ENCODE assay signal across 1 cellular context in the genomic region with DNA sequence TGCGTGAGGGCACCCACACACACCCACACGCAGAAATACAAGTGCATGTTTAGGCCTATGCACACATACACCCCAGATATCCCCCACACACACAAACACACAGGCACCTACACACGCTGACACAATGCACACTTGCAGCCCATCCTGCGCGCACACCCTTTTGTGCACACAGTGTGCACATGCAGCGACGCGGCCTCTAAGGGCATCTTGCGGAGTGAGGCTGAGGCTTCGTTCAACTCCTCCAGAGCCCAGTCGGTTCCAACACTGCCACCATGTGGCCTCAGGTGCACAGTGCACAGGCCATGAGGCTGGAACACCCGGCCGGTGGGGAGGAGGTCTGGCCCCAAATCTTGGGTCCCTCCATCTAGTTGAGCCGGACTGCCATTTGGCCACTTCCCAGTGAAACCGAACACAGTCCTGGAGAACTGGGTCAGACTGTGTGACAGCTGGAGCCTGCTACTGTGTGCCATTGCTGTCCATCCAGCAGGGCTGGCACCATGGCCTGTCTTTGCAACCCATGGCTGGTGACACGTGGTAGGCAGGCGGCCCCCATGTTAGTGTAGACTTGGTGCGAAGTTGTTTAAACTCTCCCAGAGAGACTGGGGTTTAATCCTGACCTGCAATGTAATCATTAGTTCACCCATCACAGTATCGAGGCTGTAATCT.
TF ChIP-seq lines count a peak whose summit lies in the region.

No MANE protein-coding gene starts in this region.

TF ChIP-seq in HepG2, 621 proteins besides CTCF, POLR2A, EP300 and RAD21 (continued from another document and continues in another):
- TF ChIP-seq, protein P1, sequence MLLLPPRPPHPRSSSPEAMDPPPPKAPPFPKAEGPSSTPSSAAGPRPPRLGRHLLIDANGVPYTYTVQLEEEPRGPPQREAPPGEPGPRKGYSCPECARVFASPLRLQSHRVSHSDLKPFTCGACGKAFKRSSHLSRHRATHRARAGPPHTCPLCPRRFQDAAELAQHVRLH (CRISPR knock-in tag; IDR thresholded peaks at IDR 0.05; ENCODE audit: borderline replicate concordance, low read depth): 0 out of 2 replicates have a peak, but pooled peaks have one; percentile 29
- TF ChIP-seq HOXA3 (CRISPR knock-in tag; IDR thresholded peaks at IDR 0.05) (peak; percentile 32; the same call in 1 of the 2 replicates), PRMT3 (CRISPR knock-in tag; IDR thresholded peaks at IDR 0.05; ENCODE audit: borderline replicate concordance, low read depth) (no peak), PPARG (CRISPR knock-in tag; conservative IDR thresholded peaks at IDR 0.05) (no peak), ZNF619 (CRISPR knock-in tag; IDR thresholded peaks at IDR 0.05) (peak; percentile 81; the same call in 1 of the 2 replicates), ZNF839 (CRISPR knock-in tag; IDR thresholded peaks at IDR 0.05; ENCODE audit: borderline replicate concordance) (peak; percentile 55; the same call in 1 of the 2 replicates), CENPT (CRISPR knock-in tag; IDR thresholded peaks at IDR 0.05; ENCODE audit: low read depth) (no peak), MTA3 (CRISPR knock-in tag; IDR thresholded peaks at IDR 0.05) (no peak), ZNF781 (CRISPR knock-in tag; IDR thresholded peaks at IDR 0.05; ENCODE audit: borderline replicate concordance, not compliant biosample characterization) (no peak), ZNF546 (CRISPR knock-in tag; conservative IDR thresholded peaks at IDR 0.05) (no peak), GABPB1 (CRISPR knock-in tag; IDR thresholded peaks at IDR 0.05) (peak; percentile 40), FOSL1 (CRISPR knock-in tag; IDR thresholded peaks at IDR 0.05; ENCODE audit: borderline replicate concordance) (no peak), ZSCAN21 (CRISPR knock-in tag; IDR thresholded peaks at IDR 0.05; ENCODE audit: borderline replicate concordance) (no peak; the same call in 1 of the 2 replicates), EZH2 (conservative IDR thresholded peaks at IDR 0.05; ENCODE audit: low read depth, low read length) (0 out of 2 replicates have a peak, but pooled peaks have one; percentile 54), ELF1 (CRISPR knock-in tag; IDR thresholded peaks at IDR 0.05) (no peak), ZMYM4 (CRISPR knock-in tag; IDR thresholded peaks at IDR 0.05) (peak; percentile 33; the same call in 1 of the 2 replicates), ZNF563 (CRISPR knock-in tag; IDR thresholded peaks at IDR 0.05) (no peak), DNMT1 (CRISPR knock-in tag; IDR thresholded peaks at IDR 0.05) (peak; percentile 71; the same call in 1 of the 2 replicates), BORCS8-MEF2B (CRISPR knock-in tag; IDR thresholded peaks at IDR 0.05) (0 out of 2 replicates have a peak, but pooled peaks have one; percentile 49), CENPX (CRISPR knock-in tag; IDR thresholded peaks at IDR 0.05) (no peak), SMAD1 (CRISPR knock-in tag; IDR thresholded peaks at IDR 0.05; ENCODE audit: borderline replicate concordance, low read depth) (peak; percentile 54; the same call in 1 of the 2 replicates), ZNF260 (CRISPR knock-in tag; IDR thresholded peaks at IDR 0.05; ENCODE audit: borderline replicate concordance, low read depth) (0 out of 2 replicates have a peak, but pooled peaks have one; percentile 30), ZNF367 (CRISPR knock-in tag; IDR thresholded peaks at IDR 0.05; ENCODE audit: borderline replicate concordance) (no peak), GLI4 (CRISPR knock-in tag; IDR thresholded peaks at IDR 0.05; ENCODE audit: borderline replicate concordance) (no peak), ESRRA (CRISPR knock-in tag; IDR thresholded peaks at IDR 0.05; ENCODE audit: low read depth) (no peak), KLF13 (CRISPR knock-in tag; IDR thresholded peaks at IDR 0.05) (no peak), U2AF2 (IDR thresholded peaks at IDR 0.05; ENCODE audit: low read depth, low read length) (no peak), RORA (CRISPR knock-in tag; IDR thresholded peaks at IDR 0.05) (no peak), PAF1 (CRISPR knock-in tag; IDR thresholded peaks at IDR 0.05) (no peak), RFX3 (CRISPR knock-in tag; IDR thresholded peaks at IDR 0.05) (no peak), RELA (CRISPR knock-in tag; IDR thresholded peaks at IDR 0.05) (0 out of 2 replicates have a peak, but pooled peaks have one; percentile 34), IRF2 (CRISPR knock-in tag; IDR thresholded peaks at IDR 0.05) (no peak), ZNF331 (CRISPR knock-in tag; IDR thresholded peaks at IDR 0.05) (0 out of 2 replicates have a peak, but pooled peaks have one; percentile 38), ZNF468 (CRISPR knock-in tag; IDR thresholded peaks at IDR 0.05) (no peak), HNRNPH1 (optimal IDR thresholded peaks at IDR 0.05; ENCODE audit: low read depth, low read length) (no peak), ZNF556 (CRISPR knock-in tag; IDR thresholded peaks at IDR 0.05; ENCODE audit: borderline replicate concordance) (0 out of 2 replicates have a peak, but pooled peaks have one; percentile 28), NFIC (IDR thresholded peaks at IDR 0.05; ENCODE audit: low read length) (no peak), GATAD1 (CRISPR knock-in tag; IDR thresholded peaks at IDR 0.05) (no peak), FOXA1 (IDR thresholded peaks at IDR 0.05) (no peak), FOXA1 (CRISPR knock-in tag; IDR thresholded peaks at IDR 0.05) (0 out of 2 replicates have a peak, but pooled peaks have one; percentile 23), ZNF816 (CRISPR knock-in tag; IDR thresholded peaks at IDR 0.05; ENCODE audit: borderline replicate concordance) (no peak)
- TF ChIP-seq, protein P2, sequence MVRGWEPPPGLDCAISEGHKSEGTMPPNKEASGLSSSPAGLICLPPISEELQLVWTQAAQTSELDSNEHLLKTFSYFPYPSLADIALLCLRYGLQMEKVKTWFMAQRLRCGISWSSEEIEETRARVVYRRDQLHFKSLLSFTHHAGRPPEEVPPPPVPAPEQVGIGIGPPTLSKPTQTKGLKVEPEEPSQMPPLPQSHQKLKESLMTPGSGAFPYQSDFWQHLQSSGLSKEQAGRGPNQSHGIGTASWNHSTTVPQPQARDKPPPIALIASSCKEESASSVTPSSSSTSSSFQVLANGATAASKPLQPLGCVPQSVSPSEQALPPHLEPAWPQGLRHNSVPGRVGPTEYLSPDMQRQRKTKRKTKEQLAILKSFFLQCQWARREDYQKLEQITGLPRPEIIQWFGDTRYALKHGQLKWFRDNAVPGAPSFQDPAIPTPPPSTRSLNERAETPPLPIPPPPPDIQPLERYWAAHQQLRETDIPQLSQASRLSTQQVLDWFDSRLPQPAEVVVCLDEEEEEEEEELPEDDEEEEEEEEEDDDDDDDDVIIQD (CRISPR knock-in tag; IDR thresholded peaks at IDR 0.05; ENCODE audit: low read depth): peak; percentile 72; the same call in 1 of the 2 replicates
- TF ChIP-seq, protein P3, sequence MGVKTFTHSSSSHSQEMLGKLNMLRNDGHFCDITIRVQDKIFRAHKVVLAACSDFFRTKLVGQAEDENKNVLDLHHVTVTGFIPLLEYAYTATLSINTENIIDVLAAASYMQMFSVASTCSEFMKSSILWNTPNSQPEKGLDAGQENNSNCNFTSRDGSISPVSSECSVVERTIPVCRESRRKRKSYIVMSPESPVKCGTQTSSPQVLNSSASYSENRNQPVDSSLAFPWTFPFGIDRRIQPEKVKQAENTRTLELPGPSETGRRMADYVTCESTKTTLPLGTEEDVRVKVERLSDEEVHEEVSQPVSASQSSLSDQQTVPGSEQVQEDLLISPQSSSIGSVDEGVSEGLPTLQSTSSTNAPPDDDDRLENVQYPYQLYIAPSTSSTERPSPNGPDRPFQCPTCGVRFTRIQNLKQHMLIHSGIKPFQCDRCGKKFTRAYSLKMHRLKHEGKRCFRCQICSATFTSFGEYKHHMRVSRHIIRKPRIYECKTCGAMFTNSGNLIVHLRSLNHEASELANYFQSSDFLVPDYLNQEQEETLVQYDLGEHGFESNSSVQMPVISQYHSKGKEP (CRISPR knock-in tag; IDR thresholded peaks at IDR 0.05): no peak
- TF ChIP-seq, protein P4, sequence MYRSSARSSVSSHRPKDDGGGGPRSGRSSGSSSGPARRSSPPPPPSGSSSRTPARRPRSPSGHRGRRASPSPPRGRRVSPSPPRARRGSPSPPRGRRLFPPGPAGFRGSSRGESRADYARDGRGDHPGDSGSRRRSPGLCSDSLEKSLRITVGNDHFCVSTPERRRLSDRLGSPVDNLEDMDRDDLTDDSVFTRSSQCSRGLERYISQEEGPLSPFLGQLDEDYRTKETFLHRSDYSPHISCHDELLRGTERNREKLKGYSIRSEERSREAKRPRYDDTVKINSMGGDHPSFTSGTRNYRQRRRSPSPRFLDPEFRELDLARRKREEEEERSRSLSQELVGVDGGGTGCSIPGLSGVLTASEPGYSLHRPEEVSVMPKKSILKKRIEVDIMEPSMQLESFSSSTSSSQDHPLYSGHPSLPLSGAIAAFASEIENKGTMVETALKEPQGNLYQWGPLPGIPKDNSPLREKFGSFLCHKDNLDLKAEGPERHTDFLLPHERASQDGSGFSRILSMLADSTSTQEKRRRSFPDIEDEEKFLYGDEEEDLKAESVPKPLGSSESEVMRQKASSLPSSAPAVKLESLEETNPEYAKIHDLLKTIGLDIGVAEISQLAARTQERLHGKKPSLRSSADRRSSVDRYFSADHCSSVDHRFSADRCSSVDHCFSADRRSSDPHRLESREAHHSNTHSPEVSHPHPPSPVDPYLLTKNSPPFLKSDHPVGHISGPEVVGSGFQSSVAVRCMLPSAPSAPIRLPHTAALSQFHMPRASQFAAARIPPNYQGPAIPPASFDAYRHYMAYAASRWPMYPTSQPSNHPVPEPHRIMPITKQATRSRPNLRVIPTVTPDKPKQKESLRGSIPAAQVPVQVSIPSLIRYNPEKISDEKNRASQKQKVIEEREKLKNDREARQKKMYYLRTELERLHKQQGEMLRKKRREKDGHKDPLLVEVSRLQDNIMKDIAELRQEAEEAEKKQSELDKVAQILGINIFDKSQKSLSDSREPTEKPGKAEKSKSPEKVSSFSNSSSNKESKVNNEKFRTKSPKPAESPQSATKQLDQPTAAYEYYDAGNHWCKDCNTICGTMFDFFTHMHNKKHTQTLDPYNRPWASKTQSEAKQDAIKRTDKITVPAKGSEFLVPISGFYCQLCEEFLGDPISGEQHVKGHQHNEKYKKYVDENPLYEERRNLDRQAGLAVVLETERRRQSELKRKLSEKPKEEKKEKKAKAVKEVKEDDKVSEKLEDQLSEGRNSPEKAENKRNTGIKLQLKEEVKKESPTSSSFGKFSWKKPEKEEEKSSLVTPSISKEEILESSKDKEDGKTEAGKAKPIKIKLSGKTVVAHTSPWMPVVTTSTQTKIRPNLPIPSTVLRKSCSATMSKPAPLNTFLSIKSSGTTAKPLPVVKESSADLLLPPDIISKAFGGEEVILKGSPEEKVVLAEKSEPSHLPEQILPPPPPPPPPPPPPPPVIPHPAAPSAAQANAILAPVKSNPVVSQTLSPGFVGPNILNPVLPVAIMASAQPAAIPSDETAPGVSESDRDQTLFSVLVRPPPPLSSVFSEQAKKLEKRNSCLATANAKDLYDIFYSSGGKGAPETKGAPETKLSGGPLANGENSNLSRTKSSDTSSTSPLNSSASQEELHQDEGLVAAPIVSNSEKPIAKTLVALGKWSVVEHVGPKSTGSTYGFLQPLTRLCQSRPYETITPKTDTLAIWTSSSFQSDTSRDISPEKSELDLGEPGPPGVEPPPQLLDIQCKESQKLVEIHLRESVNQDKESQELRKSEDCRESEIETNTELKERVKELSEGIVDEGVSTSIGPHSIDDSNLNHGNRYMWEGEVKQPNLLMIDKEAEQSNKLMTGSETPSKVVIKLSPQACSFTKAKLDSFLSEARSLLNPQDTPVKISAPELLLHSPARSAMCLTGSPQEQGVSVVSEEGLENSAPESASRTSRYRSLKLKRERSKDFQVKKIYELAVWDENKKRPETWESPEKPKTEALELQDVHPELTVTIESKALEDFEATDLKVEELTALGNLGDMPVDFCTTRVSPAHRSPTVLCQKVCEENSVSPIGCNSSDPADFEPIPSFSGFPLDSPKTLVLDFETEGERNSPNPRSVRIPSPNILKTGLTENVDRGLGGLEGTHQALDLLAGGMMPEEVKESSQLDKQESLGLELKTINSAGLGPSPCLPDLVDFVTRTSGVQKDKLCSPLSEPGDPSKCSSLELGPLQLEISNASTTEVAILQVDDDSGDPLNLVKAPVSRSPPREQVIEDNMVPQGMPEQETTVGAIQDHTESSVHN (CRISPR knock-in tag; IDR thresholded peaks at IDR 0.05): 0 out of 2 replicates have a peak, but pooled peaks have one; percentile 53
- TF ChIP-seq, protein P5, sequence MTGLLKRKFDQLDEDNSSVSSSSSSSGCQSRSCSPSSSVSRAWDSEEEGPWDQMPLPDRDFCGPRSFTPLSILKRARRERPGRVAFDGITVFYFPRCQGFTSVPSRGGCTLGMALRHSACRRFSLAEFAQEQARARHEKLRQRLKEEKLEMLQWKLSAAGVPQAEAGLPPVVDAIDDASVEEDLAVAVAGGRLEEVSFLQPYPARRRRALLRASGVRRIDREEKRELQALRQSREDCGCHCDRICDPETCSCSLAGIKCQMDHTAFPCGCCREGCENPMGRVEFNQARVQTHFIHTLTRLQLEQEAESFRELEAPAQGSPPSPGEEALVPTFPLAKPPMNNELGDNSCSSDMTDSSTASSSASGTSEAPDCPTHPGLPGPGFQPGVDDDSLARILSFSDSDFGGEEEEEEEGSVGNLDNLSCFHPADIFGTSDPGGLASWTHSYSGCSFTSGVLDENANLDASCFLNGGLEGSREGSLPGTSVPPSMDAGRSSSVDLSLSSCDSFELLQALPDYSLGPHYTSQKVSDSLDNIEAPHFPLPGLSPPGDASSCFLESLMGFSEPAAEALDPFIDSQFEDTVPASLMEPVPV (CRISPR knock-in tag; IDR thresholded peaks at IDR 0.05): no peak
- TF ChIP-seq, protein P6, sequence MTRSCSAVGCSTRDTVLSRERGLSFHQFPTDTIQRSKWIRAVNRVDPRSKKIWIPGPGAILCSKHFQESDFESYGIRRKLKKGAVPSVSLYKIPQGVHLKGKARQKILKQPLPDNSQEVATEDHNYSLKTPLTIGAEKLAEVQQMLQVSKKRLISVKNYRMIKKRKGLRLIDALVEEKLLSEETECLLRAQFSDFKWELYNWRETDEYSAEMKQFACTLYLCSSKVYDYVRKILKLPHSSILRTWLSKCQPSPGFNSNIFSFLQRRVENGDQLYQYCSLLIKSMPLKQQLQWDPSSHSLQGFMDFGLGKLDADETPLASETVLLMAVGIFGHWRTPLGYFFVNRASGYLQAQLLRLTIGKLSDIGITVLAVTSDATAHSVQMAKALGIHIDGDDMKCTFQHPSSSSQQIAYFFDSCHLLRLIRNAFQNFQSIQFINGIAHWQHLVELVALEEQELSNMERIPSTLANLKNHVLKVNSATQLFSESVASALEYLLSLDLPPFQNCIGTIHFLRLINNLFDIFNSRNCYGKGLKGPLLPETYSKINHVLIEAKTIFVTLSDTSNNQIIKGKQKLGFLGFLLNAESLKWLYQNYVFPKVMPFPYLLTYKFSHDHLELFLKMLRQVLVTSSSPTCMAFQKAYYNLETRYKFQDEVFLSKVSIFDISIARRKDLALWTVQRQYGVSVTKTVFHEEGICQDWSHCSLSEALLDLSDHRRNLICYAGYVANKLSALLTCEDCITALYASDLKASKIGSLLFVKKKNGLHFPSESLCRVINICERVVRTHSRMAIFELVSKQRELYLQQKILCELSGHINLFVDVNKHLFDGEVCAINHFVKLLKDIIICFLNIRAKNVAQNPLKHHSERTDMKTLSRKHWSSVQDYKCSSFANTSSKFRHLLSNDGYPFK (CRISPR knock-in tag; IDR thresholded peaks at IDR 0.05; ENCODE audit: borderline replicate concordance): peak; percentile 53; the same call in 1 of the 2 replicates
- TF ChIP-seq, protein P7, sequence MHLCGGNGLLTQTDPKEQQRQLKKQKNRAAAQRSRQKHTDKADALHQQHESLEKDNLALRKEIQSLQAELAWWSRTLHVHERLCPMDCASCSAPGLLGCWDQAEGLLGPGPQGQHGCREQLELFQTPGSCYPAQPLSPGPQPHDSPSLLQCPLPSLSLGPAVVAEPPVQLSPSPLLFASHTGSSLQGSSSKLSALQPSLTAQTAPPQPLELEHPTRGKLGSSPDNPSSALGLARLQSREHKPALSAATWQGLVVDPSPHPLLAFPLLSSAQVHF (CRISPR knock-in tag; IDR thresholded peaks at IDR 0.05): no peak
